8 cellular contexts compared by ENCODE assay signal in the genomic region with DNA sequence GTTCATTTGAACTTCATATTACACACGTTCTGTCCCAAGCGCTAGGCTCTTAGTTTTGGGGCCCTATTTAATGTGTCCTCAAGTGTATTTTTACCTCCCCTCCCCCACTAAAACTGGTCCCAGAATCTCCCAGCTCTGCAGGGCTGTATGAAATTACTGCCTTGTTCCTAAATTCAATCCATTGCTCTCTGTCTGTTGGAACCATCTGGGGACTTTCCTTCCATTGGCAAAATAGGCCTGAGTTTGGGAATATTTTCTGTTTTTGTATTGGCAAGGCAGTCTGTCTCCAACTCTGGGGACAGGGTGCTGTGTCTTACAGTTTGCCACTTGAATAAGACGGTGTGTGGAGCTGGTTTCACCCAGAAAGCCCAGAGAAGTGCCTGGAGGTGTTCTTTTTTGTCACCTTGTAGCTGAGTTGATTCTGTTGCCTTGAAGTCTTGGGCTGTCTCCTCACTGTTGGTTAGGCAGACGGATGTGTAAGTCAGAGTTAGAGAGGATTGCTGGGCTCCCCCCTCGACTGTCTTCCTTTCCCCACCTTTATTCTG. TPM values are rescaled to one million over a fixed set of nuclear protein-coding genes. Genes with fewer than 3 reads are reported as not detected.
DNase-seq lines count a peak whose midpoint lies in the region; ATAC-seq, FAIRE-seq and TF ChIP-seq lines count a peak whose summit lies in the region.

No MANE protein-coding gene starts in this region.

- H3K27ac Mint-ChIP-seq in chondrocyte (ENCODE audit: unreplicated experiment) = peak overlapping the region; percentile 83
- peak overlapping the region; percentile 91 to 98 (median 94) for H3K27ac Mint-ChIP-seq in naive thymus-derived CD8-positive, alpha-beta T cell

- peaks cover 14% of the 10 kb centered on the region for H3F3A ChIP-seq in Loucy (ENCODE audit: low read depth)

- H3K4me2 ChIP-seq in BLaER1 treated with 17β-estradiol and CSF1 and Interleukin-3, amounts not matched to agents 10 nM and 100 nM = peak overlapping the region; percentile 88 to 98 (median 94)
- peak overlapping the region; percentile 73 for H3K4me2 ChIP-seq in Loucy (ENCODE audit: low read depth, low read length, poor library complexity, severe bottlenecking)

- no peak for FAIRE-seq in GM19239 (lab: Jason Lieb, UNC)

- peak overlapping the region; percentile 78 to 95 (median 91) for H3K4me3 ChIP-seq in BLaER1 treated with 17β-estradiol and CSF1 and Interleukin-3, amounts not matched to agents 10 nM and 100 nM
- H3K4me3 ChIP-seq in Loucy (ENCODE audit: low read length, poor library complexity, severe bottlenecking) = peak overlapping the region; percentile 75

- POLR2A ChIA-PET in naive thymus-derived CD8-positive, alpha-beta T cell (lab: Charles Lee) = interaction anchor here (0.6 to 7.4 kb wide), 14 partner anchors 10 to 66 kb away, joined by 3 to 146 read pairs (median 6); partner anchors contain the start of gene SF3B2

- H3K27ac ChIP-seq in BLaER1 treated with 17β-estradiol and CSF1 and Interleukin-3, amounts not matched to agents 10 nM and 100 nM = peak overlapping the region in 10 of 11 experiments; percentile 82 to 95 (median 92); a peak in 17 of 22 replicates

- H3K27me3 ChIP-seq in BLaER1 treated with 17β-estradiol and CSF1 and Interleukin-3, amounts not matched to agents 10 nM and 100 nM = no peaks in the 10 kb centered on the region
- no peaks in the 10 kb centered on the region for H3K27me3 ChIP-seq in Loucy (ENCODE audit: insufficient read depth, low read length, poor library complexity, severe bottlenecking)

- TF ChIP-seq CTCF in Loucy (conservative IDR thresholded peaks at IDR 0.05; ENCODE audit: low read length) = no peak
- TF ChIP-seq CTCF in chondrocyte (IDR thresholded peaks at IDR 0.05) = no peak

- H4K20me1 ChIP-seq in BLaER1 treated with 17β-estradiol and CSF1 and Interleukin-3, amounts not matched to agents 10 nM and 100 nM = peaks cover 15 to 64% (median 37%) of the 10 kb centered on the region in 11 experiments; a peak in 19 of 22 replicates
- H4K20me1 ChIP-seq in Loucy (ENCODE audit: insufficient read depth, low read length, poor library complexity, severe bottlenecking) = peaks cover 15% of the 10 kb centered on the region

- H3K9me2 ChIP-seq in Loucy (replicated peaks; ENCODE audit: low read depth, low read length) = no peaks in the 10 kb centered on the region

- peaks cover 20% of the 10 kb centered on the region; the same call in 1 of the 2 replicates for H3K79me2 ChIP-seq in Loucy (ENCODE audit: insufficient read depth, low read length)

- H3K36me3 ChIP-seq in BLaER1 treated with 17β-estradiol and CSF1 and Interleukin-3, amounts not matched to agents 10 nM and 100 nM = peaks cover 39 to 66% (median 55%) of the 10 kb centered on the region in 11 experiments
- H3K36me3 ChIP-seq in Loucy (ENCODE audit: insufficient read depth, low read length) = peaks cover 27% of the 10 kb centered on the region; the same call in 1 of the 2 replicates

- no peaks in the 10 kb centered on the region for H3K9me3 Mint-ChIP-seq in chondrocyte (ENCODE audit: low read depth)
- H3K9me3 Mint-ChIP-seq in naive thymus-derived CD8-positive, alpha-beta T cell = no peaks in the 10 kb centered on the region

- peaks cover 28% of the 10 kb centered on the region for H3K36me3 Mint-ChIP-seq in chondrocyte (ENCODE audit: low read depth)
- peaks cover 8 to 59% (median 16%) of the 10 kb centered on the region in 3 donors for H3K36me3 Mint-ChIP-seq in naive thymus-derived CD8-positive, alpha-beta T cell

- DNase-seq in chondrocyte (ENCODE audit: low spot score) = no peak
- peak in 4 of 10 donors; percentile 22 to 45 (median 40) for DNase-seq in naive thymus-derived CD8-positive, alpha-beta T cell
- no peak for DNase-seq in GM19239 (ENCODE audit: insufficient read length, low spot score)
- no peak for DNase-seq in DMS153 treated with DMSO at 0.1 percent for 48 hours (lab: John Stamatoyannopoulos, UW; ENCODE audit: unreplicated experiment)
- no peak for DNase-seq in stimulated activated CD4-positive, alpha-beta T cell treated with anti-CD3 and anti-CD28 coated beads, Interleukin-4, amount 100 ng/mL, for 1 hour
- no peak for DNase-seq in GM19240 (ENCODE audit: insufficient read length, low spot score)

- no peaks in the 10 kb centered on the region for H3K27me3 Mint-ChIP-seq in chondrocyte (ENCODE audit: low read depth)
- no peaks in the 10 kb centered on the region for H3K27me3 Mint-ChIP-seq in naive thymus-derived CD8-positive, alpha-beta T cell

- H3K4me3 Mint-ChIP-seq in chondrocyte (ENCODE audit: unreplicated experiment) = peak overlapping the region; percentile 83
- peak overlapping the region; percentile 92 to 99 (median 97) for H3K4me3 Mint-ChIP-seq in naive thymus-derived CD8-positive, alpha-beta T cell

- H3K9me3 ChIP-seq in BLaER1 treated with 17β-estradiol and CSF1 and Interleukin-3, amounts not matched to agents 10 nM and 100 nM (replicated peaks in 1 of 11) = no peaks in the 10 kb centered on the region
- H3K9me3 ChIP-seq in Loucy (ENCODE audit: insufficient read depth, low read depth, low read length) = no peaks in the 10 kb centered on the region

- no peak overlapping the region for H2AFZ ChIP-seq in Loucy (ENCODE audit: low read length)

- H3K4me1 Mint-ChIP-seq in chondrocyte (ENCODE audit: low read depth) = peaks cover 45% of the 10 kb centered on the region
- peaks cover 38 to 77% (median 70%) of the 10 kb centered on the region in 4 donors for H3K4me1 Mint-ChIP-seq in naive thymus-derived CD8-positive, alpha-beta T cell

- H3K4me1 ChIP-seq in BLaER1 treated with 17β-estradiol and CSF1 and Interleukin-3, amounts not matched to agents 10 nM and 100 nM = peaks cover 50 to 58% (median 54%) of the 10 kb centered on the region in 10 experiments
- H3K4me1 ChIP-seq in Loucy (ENCODE audit: insufficient read depth, low read length, poor library complexity, severe bottlenecking) = peaks cover 26% of the 10 kb centered on the region

- peak overlapping the region; percentile 79 to 94 (median 89) for H3K9ac ChIP-seq in BLaER1 treated with 17β-estradiol and CSF1 and Interleukin-3, amounts not matched to agents 10 nM and 100 nM
- H3K9ac ChIP-seq in Loucy (ENCODE audit: low read depth, low read length, poor library complexity, severe bottlenecking) = peak overlapping the region; percentile 65

- peak; percentile 7 to 24 for ATAC-seq in naive thymus-derived CD8-positive, alpha-beta T cell

RNA-seq across cellular contexts. Expression of gene PACS1, which starts 1.3 kb away (rescaled TPM):
- 74.4 to 90.7 TPM (median 85.7 TPM) in 3 replicates for total RNA-seq in chondrocyte
- 100 to 1,000 TPM; 312 to 317 TPM for total RNA-seq in naive thymus-derived CD8-positive, alpha-beta T cell
- polyA plus RNA-seq in naive thymus-derived CD8-positive, alpha-beta T cell = 10 to 100 TPM; 35.9 to 98.8 (median 49.9) TPM

RNA-seq across cellular contexts. Expression of gene SF3B2, which starts 19.2 kb away (rescaled TPM):
- 142 to 169 TPM (median 143 TPM) in 3 replicates for total RNA-seq in chondrocyte
- 100 to 1,000 TPM; 184 to 197 TPM for total RNA-seq in naive thymus-derived CD8-positive, alpha-beta T cell
- 100 to 1,000 TPM in 1 of 3 donors, 10 to 100 TPM in 2; 70.3 to 115 (median 91.6) TPM for polyA plus RNA-seq in naive thymus-derived CD8-positive, alpha-beta T cell

RNA-seq across cellular contexts. Expression of gene GAL3ST3, which starts 22.4 kb away (rescaled TPM):
- 1.1 to 2.0 TPM (median 1.8 TPM) in 3 replicates for total RNA-seq in chondrocyte
- total RNA-seq in naive thymus-derived CD8-positive, alpha-beta T cell = not detected
- under 1 TPM in 1 of 3 donors, not detected in 2; 0.27 TPM for polyA plus RNA-seq in naive thymus-derived CD8-positive, alpha-beta T cell

RNA-seq across cellular contexts. Expression of gene CATSPER1, which starts 45.1 kb away (rescaled TPM):
- 0.44 TPM in 1 of 3 replicates, not detected in the others for total RNA-seq in chondrocyte
- total RNA-seq in naive thymus-derived CD8-positive, alpha-beta T cell = not detected
- polyA plus RNA-seq in naive thymus-derived CD8-positive, alpha-beta T cell = under 1 TPM in 1 of 3 donors, not detected in 2; 0.11 TPM

RNA-seq across cellular contexts. Expression of gene CST6, which starts 59.6 kb away (rescaled TPM):
- not detected in 3 replicates for total RNA-seq in chondrocyte
- not detected for total RNA-seq in naive thymus-derived CD8-positive, alpha-beta T cell
- not detected for polyA plus RNA-seq in naive thymus-derived CD8-positive, alpha-beta T cell
